Comparison of ENCODE assay signal across 8 cellular contexts in genomic region chr4:7876096-7876993, GRCh38.
DNase-seq lines count a peak whose midpoint lies in the region; ATAC-seq and TF ChIP-seq lines count a peak whose summit lies in the region.

No MANE protein-coding gene starts in this region.

- H3K9me3 Mint-ChIP-seq in Caco-2 (ENCODE audit: unreplicated experiment) (no peaks in the 10 kb centered on the region), mesothelial cell of epicardium (peaks cover 6% of the 10 kb centered on the region)

- H3K9me3 ChIP-seq in Caco-2: no peaks in the 10 kb centered on the region

- ATAC-seq in SK-N-SH treated with all-trans-retinoic acid at 6 μM for 48 hours: peak; percentile 79
- no peak for ATAC-seq in HG03159 (IDR thresholded peaks at IDR 0.05; ENCODE audit: unreplicated experiment)
- no peak for ATAC-seq in HG03097 (IDR thresholded peaks at IDR 0.05; ENCODE audit: low FRiP score, unreplicated experiment)
- ATAC-seq in GM21737 (IDR thresholded peaks at IDR 0.05; ENCODE audit: unreplicated experiment): no peak

- CTCF ChIA-PET in Caco-2 (lab: Charles Lee): interaction anchor here (0.7 to 2.0 kb wide), 4 partner anchors 71 to 115 kb away, joined by 3 to 6 read pairs (median 4); no protein-coding TSS in a partner anchor

- H3K27me3 Mint-ChIP-seq in Caco-2 (ENCODE audit: insufficient read depth, unreplicated experiment) (no peaks in the 10 kb centered on the region), mesothelial cell of epicardium (ENCODE audit: low read depth) (no peaks in the 10 kb centered on the region)

- H3K36me3 ChIP-seq in Caco-2 (ENCODE audit: control insufficient read depth, insufficient read depth, low read length): no peaks in the 10 kb centered on the region; the same call in 1 of the 2 replicates
- H3K36me3 ChIP-seq in brain microvascular endothelial cell (replicated peaks): peaks cover 2% of the 10 kb centered on the region

- peak overlapping the region; percentile 24 for H3K27ac ChIP-seq in brain microvascular endothelial cell

- TF ChIP-seq CTCF in Caco-2 (IDR thresholded peaks at IDR 0.05; ENCODE audit: insufficient read depth in 1 of 2, low read depth in 1 of 2, low read length in 1 of 2, severe bottlenecking in 1 of 2, unreplicated experiment in 1 of 2) (peak; percentile 28 to 56), brain microvascular endothelial cell (IDR thresholded peaks at IDR 0.05; ENCODE audit: low read depth, low read length, missing control alignments) (peak; percentile 83), mesothelial cell of epicardium (IDR thresholded peaks at IDR 0.05; ENCODE audit: unreplicated experiment) (no peak)

- H3K4me3 ChIP-seq in Caco-2 (ENCODE audit: low read depth, low read length) (no peak overlapping the region), brain microvascular endothelial cell (ENCODE audit: low read depth, low read length) (no peak overlapping the region)

- POLR2A ChIA-PET in Caco-2 (lab: Charles Lee): no interaction called here

- H3K36me3 Mint-ChIP-seq in Caco-2 (ENCODE audit: insufficient read depth, unreplicated experiment) (peaks cover 5% of the 10 kb centered on the region), mesothelial cell of epicardium (peaks cover 10% of the 10 kb centered on the region)

- intact Hi-C loops in Caco-2 (cut with micrococcal nuclease; ENCODE audit: unreplicated experiment): loop anchor here (1.0 to 5.0 kb wide), 2 partner anchors 51 to 111 kb away; no protein-coding TSS in a partner anchor

- H3K27ac Mint-ChIP-seq in Caco-2 (ENCODE audit: unreplicated experiment) (no peak overlapping the region), mesothelial cell of epicardium (peak overlapping the region; percentile 52)

- DNase-seq in Caco-2 (peak; percentile 52 to 63), brain microvascular endothelial cell (peak; percentile 70), mesothelial cell of epicardium (ENCODE audit: low spot score in 2 of 2, unreplicated experiment in 2 of 2) (no peak), NCI-H1092 treated with DMSO at 0.1 percent for 48 hours (lab: John Stamatoyannopoulos, UW) (no peak)

- in situ Hi-C loops in brain microvascular endothelial cell (cut with HindIII; ENCODE audit: low pct_ligation_motif_present, low sequenced_read_pairs): no loop called here

- H3K4me1 Mint-ChIP-seq in Caco-2 (ENCODE audit: low read depth, unreplicated experiment) (peaks cover 15% of the 10 kb centered on the region), mesothelial cell of epicardium (peaks cover 65% of the 10 kb centered on the region)

- H3K27me3 ChIP-seq in Caco-2 (replicated peaks; ENCODE audit: control insufficient read depth, insufficient read depth, low read length): no peaks in the 10 kb centered on the region
- H3K27me3 ChIP-seq in brain microvascular endothelial cell (replicated peaks): no peaks in the 10 kb centered on the region

- no TSS peak for BruUV-seq in Caco-2 (replicated peaks; lab: Mats Ljungman, UMichigan)

- H3K4me3 Mint-ChIP-seq in Caco-2 (ENCODE audit: unreplicated experiment) (no peak overlapping the region), mesothelial cell of epicardium (no peak overlapping the region)

- peaks cover 4% of the 10 kb centered on the region; the same call in 1 of the 2 replicates for H3K4me1 ChIP-seq in Caco-2

TF ChIP-seq in SK-N-SH treated with all-trans-retinoic acid at 6 μM for 48 hours, 23 proteins besides CTCF, POLR2A, EP300 and RAD21:
- TF ChIP-seq ISL1 (CRISPR knock-in tag; IDR thresholded peaks at IDR 0.05) (no peak), ESRRG (CRISPR knock-in tag; IDR thresholded peaks at IDR 0.05) (no peak), TOX (CRISPR knock-in tag; IDR thresholded peaks at IDR 0.05; ENCODE audit: borderline replicate concordance) (no peak)

Comparison
In these comparisons a context has a peak if more than half of its experiments do, and no peak if none do; other contexts are left out.
1. DNase-seq: peak in Caco-2 (2 of 2) and brain microvascular endothelial cell (single experiment); none in mesothelial cell of epicardium (0 of 2) and NCI-H1092 treated with DMSO at 0.1 percent for 48 hours (single experiment).